ENCODE assay signal across 6 cellular contexts in the genomic region with DNA sequence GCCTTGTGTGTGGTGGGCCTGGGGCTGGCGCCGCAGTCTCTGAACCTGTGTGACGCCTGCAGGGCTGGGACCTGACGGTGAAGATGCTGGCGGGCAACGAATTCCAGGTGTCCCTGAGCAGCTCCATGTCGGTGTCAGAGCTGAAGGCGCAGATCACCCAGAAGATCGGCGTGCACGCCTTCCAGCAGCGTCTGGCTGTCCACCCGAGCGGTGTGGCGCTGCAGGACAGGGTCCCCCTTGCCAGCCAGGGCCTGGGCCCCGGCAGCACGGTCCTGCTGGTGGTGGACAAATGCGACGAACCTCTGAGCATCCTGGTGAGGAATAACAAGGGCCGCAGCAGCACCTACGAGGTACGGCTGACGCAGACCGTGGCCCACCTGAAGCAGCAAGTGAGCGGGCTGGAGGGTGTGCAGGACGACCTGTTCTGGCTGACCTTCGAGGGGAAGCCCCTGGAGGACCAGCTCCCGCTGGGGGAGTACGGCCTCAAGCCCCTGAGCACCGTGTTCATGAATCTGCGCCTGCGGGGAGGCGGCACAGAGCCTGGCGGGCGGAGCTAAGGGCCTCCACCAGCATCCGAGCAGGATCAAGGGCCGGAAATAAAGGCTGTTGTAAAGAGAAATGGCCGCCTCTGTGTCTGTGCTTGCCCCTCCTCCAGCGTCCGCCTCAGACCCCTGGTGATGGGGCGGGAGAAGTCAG. TPM values are rescaled to one million over a fixed set of nuclear protein-coding genes. Genes with fewer than 3 reads are reported as not detected.
DNase-seq lines count a peak whose midpoint lies in the region; ATAC-seq and TF ChIP-seq lines count a peak whose summit lies in the region.

No MANE protein-coding gene starts in this region.

- CTCF ChIA-PET in T-cell (lab: Charles Lee), result interaction anchor here in 1 of 2 donors (1.0 to 1.3 kb wide), 3 partner anchors 12 to 31 kb away, joined by 4 to 7 read pairs (median 4); no protein-coding TSS in a partner anchor

- H3K27ac Mint-ChIP-seq in T-cell (peak overlapping the region; percentile 97 to 98), glutamatergic neuron (ENCODE audit: unreplicated experiment) (peak overlapping the region; percentile 82)

- H3K9me3 Mint-ChIP-seq in T-cell (no peaks in the 10 kb centered on the region), glutamatergic neuron (ENCODE audit: unreplicated experiment) (peaks cover 7% of the 10 kb centered on the region)

- H3K36me3 Mint-ChIP-seq in T-cell (no peaks in the 10 kb centered on the region), glutamatergic neuron (ENCODE audit: unreplicated experiment) (no peaks in the 10 kb centered on the region)

- DNase-seq in T-cell (peak in 10 of 34 experiments; percentile 29 to 50 (median 39)), glutamatergic neuron (no peak)

- ATAC-seq in T-cell (replicated peaks in 1 of 4) (peak in 2 of 4 experiments; percentile 23 to 26), GM21786 (IDR thresholded peaks at IDR 0.05; ENCODE audit: unreplicated experiment) (no peak), GM21737 (IDR thresholded peaks at IDR 0.05; ENCODE audit: unreplicated experiment) (no peak)

- H3K4me1 ChIP-seq in ES-I3 (ENCODE audit: insufficient read depth, low read length), result peaks cover 4% of the 10 kb centered on the region; the same call in 1 of the 2 replicates

- H3K9ac ChIP-seq in ES-I3 (ENCODE audit: low read depth, low read length), result peak overlapping the region; percentile 51

- POLR2A ChIA-PET in T-cell (lab: Charles Lee), result interaction anchor here in 1 of 2 donors (0.6 kb wide), 1 partner anchor 260 kb away, joined by 3 read pairs; no protein-coding TSS in a partner anchor

- H3K4me1 Mint-ChIP-seq in T-cell (peaks cover 27 to 39% (median 34%) of the 10 kb centered on the region in 3 donors), glutamatergic neuron (ENCODE audit: low read depth, unreplicated experiment) (peaks cover 20% of the 10 kb centered on the region)

- H3K27me3 Mint-ChIP-seq in T-cell, result no peaks in the 10 kb centered on the region
- peaks cover 5% of the 10 kb centered on the region for H3K27me3 Mint-ChIP-seq in glutamatergic neuron (ENCODE audit: unreplicated experiment)

- no peaks in the 10 kb centered on the region for H3K9me3 ChIP-seq in ES-I3 (ENCODE audit: control insufficient read depth, insufficient read depth, low read length)

- TF ChIP-seq CTCF in glutamatergic neuron (IDR thresholded peaks at IDR 0.05; ENCODE audit: partially characterized antibody, unreplicated experiment), result no peak

- H3K4me3 Mint-ChIP-seq in T-cell (peak overlapping the region; percentile 90 to 98 (median 91)), glutamatergic neuron (ENCODE audit: unreplicated experiment) (peak overlapping the region; percentile 76)

- H3K36me3 ChIP-seq in ES-I3 (ENCODE audit: insufficient read depth, low read length), result no peaks in the 10 kb centered on the region

- peak overlapping the region; percentile 77 for H3K27ac ChIP-seq in temporal lobe (ENCODE audit: low read depth, low read length)

RNA-seq across cellular contexts. Expression of gene ISG15, which starts 0.8 kb away (rescaled TPM):
- 10 to 100 TPM; 29.1 to 69.8 (median 48.5) TPM for total RNA-seq in T-cell
- total RNA-seq in glutamatergic neuron (ENCODE audit: unreplicated experiment), result 18.4 TPM
- total RNA-seq in temporal lobe, result 3.4 TPM

RNA-seq across cellular contexts. Expression of gene AGRN, which starts 5.8 kb away (rescaled TPM):
- total RNA-seq in T-cell (10 to 100 TPM in 2 of 5 donors, 1 to 10 TPM in 3; 6.0 to 16.3 (median 9.9) TPM), glutamatergic neuron (ENCODE audit: unreplicated experiment) (914 TPM), temporal lobe (63.9 TPM)

RNA-seq across cellular contexts. Expression of gene HES4, which starts 14.2 kb away (rescaled TPM):
- total RNA-seq in T-cell, result 10 to 100 TPM in 1 of 5 donors, 1 to 10 TPM in 4; 1.5 to 11.9 (median 2.6) TPM
- 218 TPM for total RNA-seq in glutamatergic neuron (ENCODE audit: unreplicated experiment)
- 20.7 TPM for total RNA-seq in temporal lobe

RNA-seq across cellular contexts. Expression of gene PERM1, which starts 32.2 kb away (rescaled TPM):
- total RNA-seq in T-cell (not detected), glutamatergic neuron (ENCODE audit: unreplicated experiment) (0.32 TPM), temporal lobe (0.25 TPM)

RNA-seq across cellular contexts. Expression of gene PLEKHN1, which starts 47.8 kb away (rescaled TPM):
- total RNA-seq in T-cell (1 to 10 TPM in 4 of 5 donors, under 1 TPM in 1; 0.30 to 9.9 (median 7.3) TPM), glutamatergic neuron (ENCODE audit: unreplicated experiment) (0.29 TPM), temporal lobe (not detected)

Comparison
In these comparisons a context has a peak if more than half of its experiments do, and no peak if none do; other contexts are left out.
1. RNA of gene AGRN, which starts 5.8 kb away (total RNA-seq): 914 TPM in glutamatergic neuron (single experiment); 63.9 TPM in temporal lobe (single experiment) and 6.0 to 16.3 TPM in T-cell; every median in the first group is over 10 times any median in the second.
2. RNA of gene HES4, which starts 14.2 kb away (total RNA-seq): 218 TPM in glutamatergic neuron (single experiment); 20.7 TPM in temporal lobe (single experiment) and 1.5 to 11.9 TPM in T-cell; every median in the first group is over 10 times any median in the second.